ENCODE assay signal across 9 cellular contexts in the genomic region with DNA sequence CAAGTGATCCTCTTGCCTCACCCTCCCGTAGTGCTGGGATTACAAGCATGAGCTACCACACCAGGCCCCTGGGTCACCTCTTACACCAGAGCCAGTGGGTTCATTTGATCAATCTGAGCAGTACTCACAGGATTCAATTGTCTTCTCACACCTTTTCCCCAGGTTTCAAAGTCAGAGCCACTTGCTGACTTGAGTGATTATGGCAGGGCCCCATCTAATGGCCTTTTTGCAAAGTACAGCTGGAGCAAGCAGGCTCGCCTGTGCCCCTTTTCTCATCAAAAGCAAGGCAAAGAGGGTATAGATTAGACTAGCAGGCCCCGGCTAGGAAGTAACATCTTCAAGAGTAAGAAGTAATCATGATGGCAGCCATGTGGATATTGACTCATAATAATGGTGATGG.
DNase-seq lines count a peak whose midpoint lies in the region; FAIRE-seq and TF ChIP-seq lines count a peak whose summit lies in the region.
"Had no signal": no experiment of that assay in that cellular context is flagged by ENCODE, and none has a peak within 500 bp of the region (broad histone marks: within the 10 kb centered on the region; RNA-seq: fewer than 3 reads in every experiment).

No MANE protein-coding gene starts in this region.

- H3K9ac ChIP-seq in astrocyte (ENCODE audit: low read length) (no peak overlapping the region), kidney (ENCODE audit: low read length in 2 of 2) (no peak overlapping the region)

- WGBS in testis, 2 donors, result 68 to 86% methylated on average over 3 of the region's 3 CpGs
- WGBS in tibial nerve, 2 donors, result 79 to 90% methylated on average over 3 of the region's 3 CpGs

- H3K27me3 ChIP-seq in SJCRH30 (no peaks in the 10 kb centered on the region), astrocyte (ENCODE audit: insufficient read depth, low read length) (no peaks in the 10 kb centered on the region), testis (no peaks in the 10 kb centered on the region), tibial nerve (no peaks in the 10 kb centered on the region)

- H3K4me3 Mint-ChIP-seq in astrocyte (ENCODE audit: unreplicated experiment), result no peak overlapping the region

- H3K27ac ChIP-seq in SJCRH30, result no peak overlapping the region
- H3K27ac ChIP-seq in astrocyte (ENCODE audit: low read depth, low read length), result no peak overlapping the region
- no peak overlapping the region for H3K27ac ChIP-seq in kidney (ENCODE audit: low read depth in 2 of 2, low read length in 2 of 2)
- no peak overlapping the region for H3K27ac ChIP-seq in testis
- no peak overlapping the region for H3K27ac ChIP-seq in tibial nerve

- intact Hi-C loops in kidney (cut with DNase I), result no loop called here
- intact Hi-C loops in testis (cut with DNase I; ENCODE audit: low total_unique reads), result loop anchor here (10.0 kb wide), 1 partner anchor 228 kb away; a partner anchor contains a TSS

- TF ChIP-seq EP300 in tibial nerve (IDR thresholded peaks at IDR 0.05), result no peak

- DNase-seq in NCI-H82 (lab: John Stamatoyannopoulos, UW) (peak; percentile 66), NCI-H82 treated with DMSO at 0.1 percent for 48 hours (lab: John Stamatoyannopoulos, UW; ENCODE audit: unreplicated experiment) (no peak), HT1080 (ENCODE audit: low read depth) (peak; percentile 37), SJCRH30 (peak; percentile 27 to 61), astrocyte (ENCODE audit: low read depth) (peak; percentile 27), kidney (no peak), testis (peak; percentile 62), tibial nerve (ENCODE audit: low spot score in 2 of 2) (no peak)

- H3K9me3 ChIP-seq in SJCRH30 (replicated peaks), result no peaks in the 10 kb centered on the region
- no peaks in the 10 kb centered on the region for H3K9me3 ChIP-seq in astrocyte (ENCODE audit: insufficient read depth, low read depth, low read length)
- H3K9me3 ChIP-seq in kidney (ENCODE audit: control insufficient read depth in 1 of 2, low read length in 2 of 2), result no peaks in the 10 kb centered on the region
- no peaks in the 10 kb centered on the region for H3K9me3 ChIP-seq in testis
- H3K9me3 ChIP-seq in tibial nerve, result no peaks in the 10 kb centered on the region

- H3K4me1 Mint-ChIP-seq in astrocyte (ENCODE audit: low read depth, unreplicated experiment), result peaks cover 6% of the 10 kb centered on the region

- peak; percentile 26 for TF ChIP-seq CTCF in astrocyte (IDR thresholded peaks at IDR 0.05; ENCODE audit: insufficient read depth, low read depth, low read length)
- peak; percentile 65 for TF ChIP-seq CTCF in kidney (IDR thresholded peaks at IDR 0.05; ENCODE audit: borderline replicate concordance, extremely low read depth, insufficient read depth)
- TF ChIP-seq CTCF in testis (IDR thresholded peaks at IDR 0.05), result peak; percentile 29 to 37 (median 31)
- peak in 1 of 5 experiments; percentile 3 for TF ChIP-seq CTCF in tibial nerve (IDR thresholded peaks at IDR 0.05)

- no peak overlapping the region for H2AFZ ChIP-seq in astrocyte (ENCODE audit: low read depth, low read length)

- H3K4me2 ChIP-seq in astrocyte (ENCODE audit: low read length), result no peak overlapping the region

- H3K4me1 ChIP-seq in SJCRH30 (no peaks in the 10 kb centered on the region), astrocyte (ENCODE audit: insufficient read depth, low read length) (no peaks in the 10 kb centered on the region), kidney (ENCODE audit: control insufficient read depth in 1 of 2, insufficient read depth in 1 of 2, low read depth in 1 of 2, low read length in 2 of 2) (peaks cover 6 to 20% of the 10 kb centered on the region in 2 donors), testis (peaks cover 33% of the 10 kb centered on the region), tibial nerve (peaks cover 0 to 30% (median 0%) of the 10 kb centered on the region in 4 donors)

- peaks cover 6% of the 10 kb centered on the region for H3K9me3 Mint-ChIP-seq in astrocyte (ENCODE audit: unreplicated experiment)

- H3K36me3 Mint-ChIP-seq in astrocyte (ENCODE audit: low read depth, unreplicated experiment), result no peaks in the 10 kb centered on the region

- H3K27me3 Mint-ChIP-seq in astrocyte (ENCODE audit: low read depth, unreplicated experiment), result no peaks in the 10 kb centered on the region

- H3K27ac Mint-ChIP-seq in astrocyte (ENCODE audit: unreplicated experiment), result peak overlapping the region; percentile 62

- no peaks in the 10 kb centered on the region for H4K20me1 ChIP-seq in astrocyte (ENCODE audit: insufficient read depth, low read length)

- no peak overlapping the region for H3K4me3 ChIP-seq in SJCRH30
- no peak overlapping the region for H3K4me3 ChIP-seq in astrocyte (ENCODE audit: insufficient read depth, low read depth, low read length)
- H3K4me3 ChIP-seq in kidney (ENCODE audit: low read length in 2 of 2), result no peak overlapping the region
- H3K4me3 ChIP-seq in testis, result no peak overlapping the region
- no peak overlapping the region for H3K4me3 ChIP-seq in tibial nerve

- H3K79me2 ChIP-seq in astrocyte (ENCODE audit: insufficient read depth, low read length), result no peaks in the 10 kb centered on the region

- FAIRE-seq in astrocyte (lab: Jason Lieb, UNC), result no peak
- no peak for FAIRE-seq in kidney (lab: Jason Lieb, UNC)
- FAIRE-seq: endometrium had no signal

- H3K36me3 ChIP-seq in SJCRH30 (no peaks in the 10 kb centered on the region), astrocyte (ENCODE audit: insufficient read depth, low read length) (no peaks in the 10 kb centered on the region), kidney (ENCODE audit: control insufficient read depth in 1 of 2, insufficient read depth in 2 of 2, low read length in 2 of 2) (no peaks in the 10 kb centered on the region), testis (ENCODE audit: low read depth, missing control alignments) (no peaks in the 10 kb centered on the region), tibial nerve (no peaks in the 10 kb centered on the region)

- TF ChIP-seq POLR2A in testis (IDR thresholded peaks at IDR 0.05) (no peak), tibial nerve (IDR thresholded peaks at IDR 0.05) (no peak)

Comparison
In these comparisons a context has a peak if more than half of its experiments do, and no peak if none do; other contexts are left out.
1. DNase-seq: peak in NCI-H82 (single experiment), HT1080 (single experiment), SJCRH30 (2 of 2), astrocyte (single experiment) and testis (single experiment); none in NCI-H82 treated with DMSO at 0.1 percent for 48 hours (single experiment), kidney (single experiment) and tibial nerve (0 of 2).